Comparison of ENCODE assay signal across 8 cellular contexts in the genomic region with DNA sequence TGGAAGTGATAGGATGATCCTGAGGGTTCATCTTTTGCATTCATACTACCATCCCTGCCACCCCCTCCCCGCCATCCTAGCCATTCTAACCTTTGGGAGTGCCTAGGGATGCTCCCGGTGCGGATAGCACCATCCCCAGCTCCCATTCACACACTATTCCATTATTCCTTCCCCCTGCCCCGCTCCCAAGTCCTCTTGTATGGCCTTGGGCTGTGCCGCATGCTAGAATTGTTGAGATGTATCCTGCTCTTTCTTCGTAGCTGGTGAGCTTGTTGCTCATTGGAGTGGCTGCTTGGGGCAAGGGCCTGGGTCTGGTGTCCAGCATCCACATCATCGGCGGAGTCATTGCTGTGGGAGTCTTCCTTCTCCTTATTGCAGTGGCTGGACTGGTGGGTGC. TPM values are rescaled to one million over a fixed set of nuclear protein-coding genes. Genes with fewer than 3 reads are reported as not detected.
DNase-seq lines count a peak whose midpoint lies in the region; ATAC-seq and TF ChIP-seq lines count a peak whose summit lies in the region.

No MANE protein-coding gene starts in this region.

- H3K36me3 Mint-ChIP-seq in CD14-positive monocyte: peaks cover 21 to 37% of the 10 kb centered on the region in 2 donors
- peaks cover 6% of the 10 kb centered on the region for H3K36me3 Mint-ChIP-seq in natural killer cell

- TF ChIP-seq CTCF in CD14-positive monocyte (IDR thresholded peaks at IDR 0.05) (no peak), dorsolateral prefrontal cortex (IDR thresholded peaks at IDR 0.05 in 54 of 56, conservative IDR thresholded peaks at IDR 0.05 in 2 of 56; ENCODE audit: low read depth in 1 of 56, partially characterized antibody in 56 of 56) (no peak), natural killer cell (IDR thresholded peaks at IDR 0.05) (no peak)

- peak overlapping the region; percentile 74 for H3K9ac ChIP-seq in NT2/D1 (ENCODE audit: insufficient read length, low read depth)

- peaks cover 3% of the 10 kb centered on the region for H3K4me1 ChIP-seq in NT2/D1 (ENCODE audit: insufficient read depth, insufficient read length)

- peak overlapping the region; percentile 89 to 93 for H3K4me3 Mint-ChIP-seq in CD14-positive monocyte
- H3K4me3 Mint-ChIP-seq in natural killer cell: peak overlapping the region; percentile 98

- ATAC-seq in natural killer cell (no peak), GM18870 (IDR thresholded peaks at IDR 0.05; ENCODE audit: unreplicated experiment) (no peak), GM21528 (IDR thresholded peaks at IDR 0.05; ENCODE audit: low FRiP score, unreplicated experiment) (no peak)

- H3K9me3 ChIP-seq in NT2/D1 (ENCODE audit: insufficient read depth, low read length): no peaks in the 10 kb centered on the region

- intact Hi-C loops in CD14-positive monocyte (cut with micrococcal nuclease): loop anchor here in 1 of 2 donors (10.0 kb wide), 1 partner anchor 189 kb away; no protein-coding TSS in a partner anchor
- intact Hi-C loops in dorsolateral prefrontal cortex (cut with DNase I): no loop called here
- intact Hi-C loops in natural killer cell (cut with micrococcal nuclease): no loop called here

- H3K27ac Mint-ChIP-seq in CD14-positive monocyte (peak overlapping the region; percentile 92 to 98 (median 96)), natural killer cell (peak overlapping the region; percentile 98 to 99)

- no peaks in the 10 kb centered on the region for H3K9me3 Mint-ChIP-seq in CD14-positive monocyte
- no peaks in the 10 kb centered on the region for H3K9me3 Mint-ChIP-seq in natural killer cell

- no peak for DNase-seq in CD14-positive monocyte (ENCODE audit: low spot score)
- no peak for DNase-seq in NT2/D1 (ENCODE audit: low read depth, low spot score)
- no peak for DNase-seq in dorsolateral prefrontal cortex
- no peak for DNase-seq in natural killer cell
- no peak for DNase-seq in NCI-H226
- no peak for DNase-seq in UCSD-AML1 (lab: John Stamatoyannopoulos, UW; ENCODE audit: unreplicated experiment)

- peaks cover 14% of the 10 kb centered on the region for H3K27me3 ChIP-seq in NT2/D1 (ENCODE audit: insufficient read depth, insufficient read length)
- no peaks in the 10 kb centered on the region for H3K27me3 ChIP-seq in dorsolateral prefrontal cortex

- H3K27me3 Mint-ChIP-seq in CD14-positive monocyte (ENCODE audit: low read depth in 3 of 3) (peaks cover 0 to 1% (median 0%) of the 10 kb centered on the region in 3 donors), natural killer cell (ENCODE audit: low read depth in 2 of 2) (no peaks in the 10 kb centered on the region)

- peaks cover 46% of the 10 kb centered on the region for H3K36me3 ChIP-seq in NT2/D1 (ENCODE audit: insufficient read depth, insufficient read length, low read length)

- H3K4me3 ChIP-seq in NT2/D1 (ENCODE audit: insufficient read length, low read depth) (peak overlapping the region; percentile 76), dorsolateral prefrontal cortex (peak overlapping the region; percentile 67 to 100 (median 88))

- H3K4me1 Mint-ChIP-seq in CD14-positive monocyte (peaks cover 40% of the 10 kb centered on the region), natural killer cell (peaks cover 45 to 47% of the 10 kb centered on the region in 2 donors)

- H3K27ac ChIP-seq in dorsolateral prefrontal cortex: peak overlapping the region; percentile 71 to 99 (median 95)

RNA-seq across cellular contexts. Expression of gene TSPAN31, which starts 0.6 kb away (rescaled TPM):
- 10 to 100 TPM; 43.0 to 48.1 TPM for polyA plus RNA-seq in CD14-positive monocyte
- 10 to 100 TPM; 21.6 to 47.8 (median 33.9) TPM for total RNA-seq in dorsolateral prefrontal cortex
- total RNA-seq in natural killer cell: 10 to 100 TPM; 18.3 to 27.0 (median 23.5) TPM

RNA-seq across cellular contexts. Expression of gene CDK4, which starts 6.6 kb away (rescaled TPM):
- 10 to 100 TPM; 27.4 to 38.4 TPM for polyA plus RNA-seq in CD14-positive monocyte
- total RNA-seq in dorsolateral prefrontal cortex (10 to 100 TPM; 20.2 to 50.6 (median 29.3) TPM), natural killer cell (10 to 100 TPM; 30.7 to 39.5 (median 37.7) TPM)

RNA-seq across cellular contexts. Expression of gene AGAP2, which starts 6.9 kb away (rescaled TPM):
- polyA plus RNA-seq in CD14-positive monocyte: under 1 TPM; 0.20 to 0.65 TPM
- 100 to 1,000 TPM in 119 of 120 experiments, 10 to 100 TPM in 1; 76.2 to 322 (median 239) TPM for total RNA-seq in dorsolateral prefrontal cortex
- total RNA-seq in natural killer cell: 10 to 100 TPM; 54.1 to 63.5 (median 54.8) TPM

RNA-seq across cellular contexts. Expression of gene MARCHF9, which starts 9.4 kb away (rescaled TPM):
- under 1 TPM; 0.14 to 0.23 TPM for polyA plus RNA-seq in CD14-positive monocyte
- 10 to 100 TPM; 11.5 to 26.2 (median 18.3) TPM for total RNA-seq in dorsolateral prefrontal cortex
- total RNA-seq in natural killer cell: 10 to 100 TPM; 25.4 to 28.4 (median 26.0) TPM

RNA-seq across cellular contexts. Expression of gene CYP27B1, which starts 21.4 kb away (rescaled TPM):
- not detected for polyA plus RNA-seq in CD14-positive monocyte
- 1 to 10 TPM in 25 of 120 experiments, under 1 TPM in 60, not detected in 35; 0.18 to 5.3 (median 0.63) TPM for total RNA-seq in dorsolateral prefrontal cortex
- 1 to 10 TPM; 1.1 to 1.7 (median 1.6) TPM for total RNA-seq in natural killer cell
